Comparison of ENCODE assay signal across 8 cellular contexts in genomic region chr14:20631023-20631820, GRCh38. TPM values are rescaled to one million over a fixed set of nuclear protein-coding genes. Genes with fewer than 3 reads are reported as not detected.
DNase-seq lines count a peak whose midpoint lies in the region; ATAC-seq, FAIRE-seq and TF ChIP-seq lines count a peak whose summit lies in the region.

No MANE protein-coding gene starts in this region.

- no peak overlapping the region for H3K27ac ChIP-seq in BLaER1 treated with 17β-estradiol and CSF1 and Interleukin-3, amounts not matched to agents 10 nM and 100 nM
- H3K27ac ChIP-seq in HUES6 (ENCODE audit: low read depth, low read length): no peak overlapping the region
- H3K27ac ChIP-seq in K562 (ENCODE audit: extremely low read depth, low read depth, low read length): no peak overlapping the region

- TF ChIP-seq POLR2A in K562 (conservative IDR thresholded peaks at IDR 0.05): no peak

- POLR2A ChIA-PET in K562 (lab: Yijun Ruan, JAX) (interaction anchor here (0.7 to 2.4 kb wide), 3 partner anchors 9 to 50 kb away, joined by 3 to 6 read pairs (median 3); no protein-coding TSS in a partner anchor), GM10248 (lab: Yijun Ruan, JAX) (interaction anchor here (0.6 kb wide), 1 partner anchor 162 kb away, joined by 3 read pairs; the partner anchor contains the start of gene PNP)

- peak overlapping the region; percentile 63 for H2AFZ ChIP-seq in K562 (ENCODE audit: low read depth, low read length)

- no peaks in the 10 kb centered on the region for H3K9me1 ChIP-seq in K562 (ENCODE audit: control insufficient read depth, insufficient read depth, low read length)

- H3K4me3 ChIP-seq in BLaER1 treated with 17β-estradiol and CSF1 and Interleukin-3, amounts not matched to agents 10 nM and 100 nM: peak overlapping the region; percentile 28 to 65 (median 52); a peak in 19 of 20 replicates
- H3K4me3 ChIP-seq in HUES6 (ENCODE audit: low read depth, low read length): peak overlapping the region; percentile 91
- peak overlapping the region; percentile 44 for H3K4me3 ChIP-seq in K562
- peak overlapping the region; percentile 67 for H3K4me3 ChIP-seq in iPS-15b (ENCODE audit: low read depth, low read length)

- TF ChIP-seq CTCF in K562 (IDR thresholded peaks at IDR 0.05 in 2 of 3, conservative IDR thresholded peaks at IDR 0.05 in 1 of 3; ENCODE audit: insufficient read depth in 2 of 3, low read depth in 1 of 3, low read length in 3 of 3) (no peak), GM10248 (IDR thresholded peaks at IDR 0.05; ENCODE audit: control extremely low read depth, extremely low read depth, low read depth, missing control alignments) (no peak)

- 2% methylated on average over 18 of the region's 18 CpGs for WGBS in K562 (ENCODE audit: insufficient coverage, low coverage, missing lambda C conversion rate)

- peak overlapping the region; percentile 70 to 92 (median 85) for H3K4me2 ChIP-seq in BLaER1 treated with 17β-estradiol and CSF1 and Interleukin-3, amounts not matched to agents 10 nM and 100 nM
- peak overlapping the region; percentile 81 for H3K4me2 ChIP-seq in K562 (ENCODE audit: insufficient read depth, low read length)

- peaks cover 11 to 25% (median 21%) of the 10 kb centered on the region in 10 experiments for H3K4me1 ChIP-seq in BLaER1 treated with 17β-estradiol and CSF1 and Interleukin-3, amounts not matched to agents 10 nM and 100 nM
- H3K4me1 ChIP-seq in HUES6 (ENCODE audit: control insufficient read depth, insufficient read depth, low read length) (peaks cover 11% of the 10 kb centered on the region), K562 (replicated peaks in 1 of 2; ENCODE audit: control insufficient read depth in 2 of 2, insufficient read depth in 2 of 2, low read length in 2 of 2) (peaks cover 8 to 10% of the 10 kb centered on the region in 2 experiments; a peak in 4 of 5 replicates), iPS-15b (ENCODE audit: control insufficient read depth, insufficient read depth, low read length) (peaks cover 10% of the 10 kb centered on the region)

- no peak for FAIRE-seq in K562 (lab: Jason Lieb, UNC)

- H4K20me1 ChIP-seq in BLaER1 treated with 17β-estradiol and CSF1 and Interleukin-3, amounts not matched to agents 10 nM and 100 nM: peaks cover 0 to 7% (median 0%) of the 10 kb centered on the region in 11 experiments; a peak in 2 of 22 replicates
- H4K20me1 ChIP-seq in K562 (replicated peaks; ENCODE audit: control insufficient read depth, insufficient read depth, low read length): peaks cover 9% of the 10 kb centered on the region; the same call in 1 of the 2 replicates

- intact Hi-C loops in K562 (cut with micrococcal nuclease): no loop called here

- in situ Hi-C loops in K562 (cut with MboI): loop anchor here (5.0 kb wide), 1 partner anchor 51 kb away; the partner anchor contains the start of gene RNASE4

- DNase-seq in K562 (ENCODE audit: extremely low read depth in 1 of 4, low spot score in 3 of 4) (peak; percentile 32 to 69 (median 39)), occipital lobe (lab: John Stamatoyannopoulos, UW) (no peak), GM10248 (ENCODE audit: extremely low spot score) (no peak)
- peak; percentile 70 for DNase-seq in stimulated activated CD4-positive, alpha-beta T cell treated with anti-CD3 and anti-CD28 coated beads, Interleukin-15, amount 100 ng/mL, for 24 hours

- peaks cover 18 to 42% (median 31%) of the 10 kb centered on the region in 11 experiments for H3K9me3 ChIP-seq in BLaER1 treated with 17β-estradiol and CSF1 and Interleukin-3, amounts not matched to agents 10 nM and 100 nM (replicated peaks in 1 of 11)
- H3K9me3 ChIP-seq in HUES6 (ENCODE audit: control insufficient read depth, insufficient read depth, low read depth, low read length) (no peaks in the 10 kb centered on the region), K562 (replicated peaks; ENCODE audit: control insufficient read depth, insufficient read depth, low read depth, low read length) (no peaks in the 10 kb centered on the region), iPS-15b (ENCODE audit: control insufficient read depth, insufficient read depth, low read length) (no peaks in the 10 kb centered on the region)

- H3K27me3 ChIP-seq in BLaER1 treated with 17β-estradiol and CSF1 and Interleukin-3, amounts not matched to agents 10 nM and 100 nM: peaks cover 71 to 86% (median 80%) of the 10 kb centered on the region in 11 experiments
- H3K27me3 ChIP-seq in HUES6 (ENCODE audit: control insufficient read depth, insufficient read depth, low read length): peaks cover 36% of the 10 kb centered on the region
- peaks cover 4 to 5% of the 10 kb centered on the region in 2 experiments; a peak in 2 of 5 replicates for H3K27me3 ChIP-seq in K562 (ENCODE audit: control insufficient read depth in 2 of 2, insufficient read depth in 2 of 2, low read length in 2 of 2)
- peaks cover 51% of the 10 kb centered on the region for H3K27me3 ChIP-seq in iPS-15b (ENCODE audit: control insufficient read depth, insufficient read depth, low read length)

- CTCF ChIA-PET in K562 (lab: Yijun Ruan, JAX; ENCODE audit: low intra/inter-chr PET ratio) (interaction anchor here (1.1 kb wide), 1 partner anchor 22 kb away, joined by 3 read pairs; no protein-coding TSS in a partner anchor), GM10248 (lab: Yijun Ruan, JAX) (interaction anchor here (0.7 to 3.3 kb wide), 14 partner anchors 7 to 227 kb away, joined by 3 to 16 read pairs (median 5); partner anchors contain the start of gene RNASE4)

- H3K36me3 ChIP-seq in BLaER1 treated with 17β-estradiol and CSF1 and Interleukin-3, amounts not matched to agents 10 nM and 100 nM: no peaks in the 10 kb centered on the region
- H3K36me3 ChIP-seq in HUES6 (ENCODE audit: control insufficient read depth, insufficient read depth, low read length) (no peaks in the 10 kb centered on the region), K562 (ENCODE audit: control insufficient read depth, insufficient read depth, low read length) (no peaks in the 10 kb centered on the region), iPS-15b (ENCODE audit: control insufficient read depth, insufficient read depth, low read length) (no peaks in the 10 kb centered on the region)

- H3K79me2 ChIP-seq in K562 (ENCODE audit: control insufficient read depth, insufficient read depth, low read length): no peaks in the 10 kb centered on the region

- ATAC-seq in SK-N-SH treated with all-trans-retinoic acid at 6 μM for 48 hours (peak; percentile 61), K562 (peak; percentile 48)

- no TSS peak for BruUV-seq in K562 (replicated peaks; lab: Mats Ljungman, UMichigan)

- peak; percentile 18; the same call in 1 of the 2 replicates for TF ChIP-seq EP300 in K562 (IDR thresholded peaks at IDR 0.05; ENCODE audit: low read length)

- TF ChIP-seq RAD21 in K562 (CRISPR knock-in tag; conservative IDR thresholded peaks at IDR 0.05 in 1 of 2, IDR thresholded peaks at IDR 0.05 in 1 of 2): no peak

- peak overlapping the region in 4 of 11 experiments; percentile 12 to 50 (median 36); a peak in 6 of 22 replicates for H3K9ac ChIP-seq in BLaER1 treated with 17β-estradiol and CSF1 and Interleukin-3, amounts not matched to agents 10 nM and 100 nM
- H3K9ac ChIP-seq in HUES6 (ENCODE audit: low read length) (peak overlapping the region; percentile 78), K562 (ENCODE audit: insufficient read depth in 1 of 2, low read depth in 2 of 2, low read length in 2 of 2) (peak overlapping the region in 1 of 2 experiments; percentile 90; a peak in 3 of 4 replicates), iPS-15b (ENCODE audit: low read depth, low read length) (no peak overlapping the region)

RNA-seq across cellular contexts. Expression of gene OR6S1, which starts 10.3 kb away (rescaled TPM):
- not detected in 2 replicates for total RNA-seq in K562 (2011; cell fraction: chromatin; rRNA removed; ENCODE audit: low replicate concordance)
- total RNA-seq in K562 (2011; cell fraction: nucleolus; rRNA removed): not detected in 2 replicates
- not detected in 2 replicates for total RNA-seq in K562 (2011; cell fraction: nucleoplasm; rRNA removed)
- total RNA-seq in K562 (2014; rRNA removed) (not detected in 2 replicates), K562 (2014; rRNA removed; fragmentation: Illumina TruSeq; extraction: Trizol) (not detected in 2 replicates), K562 (2015; rRNA removed; fragmentation: Illumina TruSeq; extraction: Trizol) (not detected in 2 replicates), K562 (2021) (not detected in 2 replicates), occipital lobe (not detected)
- polyA plus RNA-seq in K562 (2011; rRNA removed) (not detected in 2 replicates), K562 (2014; fragmentation: Illumina TruSeq; extraction: Trizol) (not detected in 2 replicates), K562 (2014; fragmentation: Nextera tagmentation; extraction: Ambion mirVana) (not detected), K562 (2014; rRNA removed) (not detected in 2 replicates)
- polyA plus RNA-seq in K562 (2011; cell fraction: cytosol; rRNA removed): not detected in 2 replicates
- not detected in 2 replicates for polyA plus RNA-seq in K562 (2011; cell fraction: nucleus; rRNA removed)
- not detected in 2 replicates for polyA plus RNA-seq in K562 (2012)
- polyA minus RNA-seq in K562 (2011; rRNA and poly(A)+ RNA removed): not detected in 2 replicates
- not detected in 2 replicates for polyA minus RNA-seq in K562 (2011; cell fraction: cytosol; rRNA and poly(A)+ RNA removed)
- not detected in 2 replicates for polyA minus RNA-seq in K562 (2011; cell fraction: nucleus; rRNA and poly(A)+ RNA removed)

RNA-seq across cellular contexts. Expression of gene RNASE12, which starts 40.0 kb away (rescaled TPM):
- total RNA-seq in K562 (2011; cell fraction: chromatin; rRNA removed; ENCODE audit: low replicate concordance): not detected in 2 replicates
- not detected in 2 replicates for total RNA-seq in K562 (2011; cell fraction: nucleolus; rRNA removed)
- total RNA-seq in K562 (2011; cell fraction: nucleoplasm; rRNA removed): not detected in 2 replicates
- total RNA-seq in K562 (2014; rRNA removed) (not detected in 2 replicates), K562 (2014; rRNA removed; fragmentation: Illumina TruSeq; extraction: Trizol) (not detected in 2 replicates), K562 (2015; rRNA removed; fragmentation: Illumina TruSeq; extraction: Trizol) (not detected in 2 replicates), K562 (2021) (not detected in 2 replicates), occipital lobe (not detected)
- polyA plus RNA-seq in K562 (2011; rRNA removed) (not detected in 2 replicates), K562 (2014; fragmentation: Illumina TruSeq; extraction: Trizol) (not detected in 2 replicates), K562 (2014; fragmentation: Nextera tagmentation; extraction: Ambion mirVana) (under 1 TPM in 1 of 2 experiments, not detected in 1; 0.24 TPM), K562 (2014; rRNA removed) (not detected in 2 replicates)
- polyA plus RNA-seq in K562 (2011; cell fraction: cytosol; rRNA removed): not detected in 2 replicates
- not detected in 2 replicates for polyA plus RNA-seq in K562 (2011; cell fraction: nucleus; rRNA removed)
- polyA plus RNA-seq in K562 (2012): not detected in 2 replicates
- not detected in 2 replicates for polyA minus RNA-seq in K562 (2011; rRNA and poly(A)+ RNA removed)
- not detected in 2 replicates for polyA minus RNA-seq in K562 (2011; cell fraction: cytosol; rRNA and poly(A)+ RNA removed)
- not detected in 2 replicates for polyA minus RNA-seq in K562 (2011; cell fraction: nucleus; rRNA and poly(A)+ RNA removed)

RNA-seq across cellular contexts. Expression of gene RNASE11, which starts 43.4 kb away (rescaled TPM):
- total RNA-seq in K562 (2011; cell fraction: chromatin; rRNA removed; ENCODE audit: low replicate concordance): not detected in 2 replicates
- total RNA-seq in K562 (2011; cell fraction: nucleolus; rRNA removed): not detected in 2 replicates
- not detected in 2 replicates for total RNA-seq in K562 (2011; cell fraction: nucleoplasm; rRNA removed)
- total RNA-seq in K562 (2014; rRNA removed) (not detected in 2 replicates), K562 (2014; rRNA removed; fragmentation: Illumina TruSeq; extraction: Trizol) (0.22 TPM in 1 of 2 replicates, not detected in the other), K562 (2015; rRNA removed; fragmentation: Illumina TruSeq; extraction: Trizol) (not detected in 2 replicates), K562 (2021) (not detected in 2 replicates), occipital lobe (not detected)
- polyA plus RNA-seq in K562 (2011; rRNA removed) (not detected in 2 replicates), K562 (2014; fragmentation: Illumina TruSeq; extraction: Trizol) (0.16 TPM in 1 of 2 replicates, not detected in the other), K562 (2014; fragmentation: Nextera tagmentation; extraction: Ambion mirVana) (under 1 TPM in 1 of 2 experiments, not detected in 1; 0.29 TPM), K562 (2014; rRNA removed) (not detected in 2 replicates)
- not detected in 2 replicates for polyA plus RNA-seq in K562 (2011; cell fraction: cytosol; rRNA removed)
- polyA plus RNA-seq in K562 (2011; cell fraction: nucleus; rRNA removed): not detected in 2 replicates
- polyA plus RNA-seq in K562 (2012): not detected in 2 replicates
- not detected in 2 replicates for polyA minus RNA-seq in K562 (2011; rRNA and poly(A)+ RNA removed)
- not detected in 2 replicates for polyA minus RNA-seq in K562 (2011; cell fraction: cytosol; rRNA and poly(A)+ RNA removed)
- not detected in 2 replicates for polyA minus RNA-seq in K562 (2011; cell fraction: nucleus; rRNA and poly(A)+ RNA removed)

RNA-seq across cellular contexts. Expression of gene RNASE4, which starts 53.1 kb away (rescaled TPM):
- not detected in 2 replicates for total RNA-seq in K562 (2011; cell fraction: chromatin; rRNA removed; ENCODE audit: low replicate concordance)
- total RNA-seq in K562 (2011; cell fraction: nucleolus; rRNA removed): 0.13 TPM in 1 of 2 replicates, not detected in the other
- 0.38 TPM in 1 of 2 replicates, not detected in the other for total RNA-seq in K562 (2011; cell fraction: nucleoplasm; rRNA removed)
- total RNA-seq in K562 (2014; rRNA removed) (0.09 and 0.12 TPM in 2 replicates), K562 (2014; rRNA removed; fragmentation: Illumina TruSeq; extraction: Trizol) (0.22 TPM in 1 of 2 replicates, not detected in the other), K562 (2015; rRNA removed; fragmentation: Illumina TruSeq; extraction: Trizol) (not detected in 2 replicates), K562 (2021) (0.22 and 0.29 TPM in 2 replicates), occipital lobe (2.2 TPM)
- polyA plus RNA-seq in K562 (2011; rRNA removed) (0.10 and 0.53 TPM in 2 replicates), K562 (2014; fragmentation: Illumina TruSeq; extraction: Trizol) (0.09 TPM in 1 of 2 replicates, not detected in the other), K562 (2014; fragmentation: Nextera tagmentation; extraction: Ambion mirVana) (under 1 TPM; 0.13 to 0.14 TPM), K562 (2014; rRNA removed) (not detected in 2 replicates)
- 0.12 and 0.46 TPM in 2 replicates for polyA plus RNA-seq in K562 (2011; cell fraction: cytosol; rRNA removed)
- 0.11 and 0.18 TPM in 2 replicates for polyA plus RNA-seq in K562 (2011; cell fraction: nucleus; rRNA removed)
- polyA plus RNA-seq in K562 (2012): 0.14 and 0.64 TPM in 2 replicates
- polyA minus RNA-seq in K562 (2011; rRNA and poly(A)+ RNA removed): 0.39 TPM in 1 of 2 replicates, not detected in the other
- not detected in 2 replicates for polyA minus RNA-seq in K562 (2011; cell fraction: cytosol; rRNA and poly(A)+ RNA removed)
- polyA minus RNA-seq in K562 (2011; cell fraction: nucleus; rRNA and poly(A)+ RNA removed): not detected in 2 replicates

RNA-seq across cellular contexts. Expression of gene ANG, which starts 57.3 kb away (rescaled TPM):
- not detected in 2 replicates for total RNA-seq in K562 (2011; cell fraction: chromatin; rRNA removed; ENCODE audit: low replicate concordance)
- total RNA-seq in K562 (2011; cell fraction: nucleolus; rRNA removed): not detected in 2 replicates
- total RNA-seq in K562 (2011; cell fraction: nucleoplasm; rRNA removed): not detected in 2 replicates
- total RNA-seq in K562 (2014; rRNA removed) (0.73 TPM in 1 of 2 replicates, not detected in the other), K562 (2014; rRNA removed; fragmentation: Illumina TruSeq; extraction: Trizol) (not detected in 2 replicates), K562 (2015; rRNA removed; fragmentation: Illumina TruSeq; extraction: Trizol) (not detected in 2 replicates), K562 (2021) (0.42 and 0.44 TPM in 2 replicates), occipital lobe (0.16 TPM)
- polyA plus RNA-seq in K562 (2011; rRNA removed) (0.12 and 0.22 TPM in 2 replicates), K562 (2014; fragmentation: Illumina TruSeq; extraction: Trizol) (0.26 TPM in 1 of 2 replicates, not detected in the other), K562 (2014; fragmentation: Nextera tagmentation; extraction: Ambion mirVana) (under 1 TPM; 0.21 to 0.34 TPM), K562 (2014; rRNA removed) (0.96 TPM in 1 of 2 replicates, not detected in the other)
- 0.18 and 0.42 TPM in 2 replicates for polyA plus RNA-seq in K562 (2011; cell fraction: cytosol; rRNA removed)
- polyA plus RNA-seq in K562 (2011; cell fraction: nucleus; rRNA removed): not detected in 2 replicates
- polyA plus RNA-seq in K562 (2012): 0.27 and 0.37 TPM in 2 replicates
- polyA minus RNA-seq in K562 (2011; rRNA and poly(A)+ RNA removed): not detected in 2 replicates
- not detected in 2 replicates for polyA minus RNA-seq in K562 (2011; cell fraction: cytosol; rRNA and poly(A)+ RNA removed)
- not detected in 2 replicates for polyA minus RNA-seq in K562 (2011; cell fraction: nucleus; rRNA and poly(A)+ RNA removed)

Comparison
In these comparisons a context has a peak if more than half of its experiments do, and no peak if none do; other contexts are left out.
1. DNase-seq: peak in K562 (4 of 4) and stimulated activated CD4-positive, alpha-beta T cell treated with anti-CD3 and anti-CD28 coated beads, Interleukin-15, amount 100 ng/mL, for 24 hours (single experiment); none in occipital lobe (single experiment) and GM10248 (single experiment).
2. Peak in every context shown above with its lines, with median percentiles within 50 percentile points of each other: H3K4me3 ChIP-seq.